In genomic region chr22:49947296-49947622, GRCh38 we compare ENCODE assay signal across 2 cellular contexts.
TF ChIP-seq lines count a peak whose summit lies in the region.

No MANE protein-coding gene starts in this region.

TF ChIP-seq in GM23338, 12 proteins besides CTCF, POLR2A, EP300 and RAD21 (continued from another document):
- TF ChIP-seq CREB1 (CRISPR knock-in tag; IDR thresholded peaks at IDR 0.05; ENCODE audit: low read depth), result no peak
- TF ChIP-seq STAT1 (IDR thresholded peaks at IDR 0.05; ENCODE audit: unreplicated experiment), result no peak
- TF ChIP-seq ETS1 (IDR thresholded peaks at IDR 0.05), result no peak

TF ChIP-seq in SK-N-SH treated with all-trans-retinoic acid at 6 μM for 48 hours, 23 proteins besides CTCF, POLR2A, EP300 and RAD21 (continued from another document):
- TF ChIP-seq CSRNP3 (CRISPR knock-in tag; IDR thresholded peaks at IDR 0.05), result no peak
- no peak for TF ChIP-seq CREB5 (CRISPR knock-in tag; IDR thresholded peaks at IDR 0.05; ENCODE audit: low read depth)
- no peak for TF ChIP-seq BACH2 (CRISPR knock-in tag; IDR thresholded peaks at IDR 0.05; ENCODE audit: borderline replicate concordance)
- no peak for TF ChIP-seq GLIS3 (CRISPR knock-in tag; IDR thresholded peaks at IDR 0.05)
- no peak for TF ChIP-seq ZNF565 (CRISPR knock-in tag; conservative IDR thresholded peaks at IDR 0.05; ENCODE audit: low read depth)
- TF ChIP-seq TSHZ2 (CRISPR knock-in tag; IDR thresholded peaks at IDR 0.05), result no peak
- TF ChIP-seq ESRRG (CRISPR knock-in tag; IDR thresholded peaks at IDR 0.05), result no peak
- no peak for TF ChIP-seq ZNF70 (CRISPR knock-in tag; IDR thresholded peaks at IDR 0.05)
- no peak for TF ChIP-seq RARB (CRISPR knock-in tag; IDR thresholded peaks at IDR 0.05)
- TF ChIP-seq ZFP3 (CRISPR knock-in tag; IDR thresholded peaks at IDR 0.05), result no peak
